In the genomic region with DNA sequence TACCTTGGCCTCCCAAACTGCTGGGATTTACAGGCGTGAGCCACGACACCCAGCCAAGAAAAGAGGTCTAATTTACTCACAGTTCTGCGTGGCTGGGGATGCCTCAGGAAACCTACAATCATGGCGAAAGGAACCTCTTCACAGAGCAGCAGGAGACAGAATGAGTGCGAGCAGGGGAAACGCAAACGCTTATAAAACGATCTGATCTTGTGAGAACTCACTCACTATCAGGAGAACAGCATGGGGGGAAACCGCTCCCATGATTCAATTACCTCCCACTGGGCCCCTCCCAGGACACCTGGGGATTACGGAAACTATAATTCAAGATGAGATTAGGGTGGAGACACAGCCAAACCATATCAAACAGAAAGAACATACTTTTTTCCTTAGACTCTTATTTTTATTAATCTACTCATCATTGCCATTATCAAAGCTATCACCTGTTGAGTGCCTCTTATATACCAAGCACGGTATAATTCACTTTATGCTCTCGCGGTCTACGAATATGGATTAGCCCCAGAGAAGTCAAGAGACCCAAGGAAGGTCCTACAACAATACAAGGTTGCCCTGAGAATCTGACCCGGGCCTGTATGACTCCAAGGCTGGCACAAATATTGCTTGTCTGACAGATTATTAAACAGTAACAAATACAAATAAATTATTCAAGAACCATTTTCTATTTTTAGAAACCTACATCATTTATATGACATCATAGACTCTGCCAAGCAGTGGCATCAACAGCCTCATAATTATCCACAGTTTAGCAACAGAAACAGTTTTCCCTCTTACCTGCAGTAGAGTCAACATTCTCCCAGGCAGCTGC, we compare ENCODE assay signal across 12 cellular contexts. TPM values are rescaled to one million over a fixed set of nuclear protein-coding genes. Genes with fewer than 3 reads are reported as not detected.
DNase-seq lines count a peak whose midpoint lies in the region; ATAC-seq, FAIRE-seq and TF ChIP-seq lines count a peak whose summit lies in the region.
"Had no signal": no experiment of that assay in that cellular context is flagged by ENCODE, and none has a peak within 500 bp of the region (broad histone marks: within the 10 kb centered on the region; RNA-seq: fewer than 3 reads in every experiment).

No MANE protein-coding gene starts in this region.

- TF ChIP-seq CTCF in HepG2 (CRISPR knock-in tag; IDR thresholded peaks at IDR 0.05) (no peak), right lobe of liver (IDR thresholded peaks at IDR 0.05) (no peak)

- no peak for TF ChIP-seq RAD21 in HepG2 (CRISPR knock-in tag; IDR thresholded peaks at IDR 0.05)

- peaks cover 38% of the 10 kb centered on the region for H3K4me1 ChIP-seq in HepG2 (ENCODE audit: insufficient read depth, low read length)
- peaks cover 0 to 17% (median 2%) of the 10 kb centered on the region in 4 donors for H3K4me1 ChIP-seq in right lobe of liver

- TF ChIP-seq EP300 in HepG2 (IDR thresholded peaks at IDR 0.05; ENCODE audit: low read depth in 2 of 2, low read length in 2 of 2) (no peak), HepG2 (CRISPR knock-in tag; IDR thresholded peaks at IDR 0.05; ENCODE audit: borderline replicate concordance) (no peak)

- BruUV-seq in HepG2 (replicated peaks; lab: Mats Ljungman, UMichigan) = TSS peak; percentile 61

- H3K4me2 ChIP-seq in HepG2 (ENCODE audit: low read depth, low read length) = peak overlapping the region; percentile 39; the same call in 1 of the 2 replicates

- TF ChIP-seq POLR2A in HepG2 (IDR thresholded peaks at IDR 0.05; ENCODE audit: insufficient read depth in 1 of 2, low read depth in 2 of 2, low read length in 2 of 2) = no peak
- no peak for TF ChIP-seq POLR2A in right lobe of liver (IDR thresholded peaks at IDR 0.05)

- H3K4me3 Mint-ChIP-seq in activated naive CD8-positive, alpha-beta T cell treated with anti-CD3 and anti-CD28 coated beads for 36 hours = peak overlapping the region; percentile 92
- H3K4me3 Mint-ChIP-seq: CD14-positive monocyte had no signal

- peaks cover 20% of the 10 kb centered on the region for H3K79me2 ChIP-seq in HepG2 (ENCODE audit: insufficient read depth, low read length)

- no peak for ATAC-seq in HepG2
- ATAC-seq in right lobe of liver = no peak
- ATAC-seq: gastroesophageal sphincter, left lung had no signal

- FAIRE-seq in HepG2 (lab: Jason Lieb, UNC) = no peak

- peak overlapping the region; percentile 56 for H3K27ac Mint-ChIP-seq in activated naive CD8-positive, alpha-beta T cell treated with anti-CD3 and anti-CD28 coated beads for 36 hours

- peaks cover 41% of the 10 kb centered on the region for H3K36me3 Mint-ChIP-seq in activated naive CD8-positive, alpha-beta T cell treated with anti-CD3 and anti-CD28 coated beads for 36 hours

- POLR2A ChIA-PET in HepG2 (lab: Yijun Ruan, JAX) = no interaction called here

- in situ Hi-C loops in HepG2 (cut with HindIII; ENCODE audit: extremely low pct_ligation_motif_present, low pct_unique_long_range_greater_than_20kb) = no loop called here

- H3K4me1 Mint-ChIP-seq in activated naive CD8-positive, alpha-beta T cell treated with anti-CD3 and anti-CD28 coated beads for 36 hours = peaks cover 29% of the 10 kb centered on the region

- H3K36me3 ChIP-seq in HepG2 (replicated peaks in 1 of 2; ENCODE audit: control insufficient read depth in 1 of 2, insufficient read depth in 2 of 2, low read length in 2 of 2) (peaks cover 7 to 27% of the 10 kb centered on the region in 2 experiments; a peak in 4 of 5 replicates), right lobe of liver (peaks cover 0 to 18% (median 2%) of the 10 kb centered on the region in 4 donors)

- no peak overlapping the region for H2AFZ ChIP-seq in HepG2 (ENCODE audit: low read length)

- DNase-seq in HepG2 (ENCODE audit: low spot score) (no peak), right lobe of liver (no peak), KG1 (lab: John Stamatoyannopoulos, UW) (no peak), NCI-H2196 (lab: John Stamatoyannopoulos, UW; ENCODE audit: unreplicated experiment) (no peak)
- no peak for DNase-seq in activated naive CD8-positive, alpha-beta T cell treated with anti-CD3 and anti-CD28 coated beads for 36 hours
- DNase-seq in stimulated activated CD4-positive, alpha-beta T cell treated with anti-CD3 and anti-CD28 coated beads, Interleukin-4, amount 100 ng/mL, for 24 hours = no peak
- DNase-seq: cortex of kidney, NCI-H446 treated with DMSO at 0.1 percent for 48 hours, trophoblast cell had no signal

- CTCF ChIA-PET in HepG2 (lab: Yijun Ruan, JAX; ENCODE audit: low intra/inter-chr PET ratio, low total read pairs) = no interaction called here

- H4K20me1 ChIP-seq in HepG2 (ENCODE audit: insufficient read depth, low read length) = no peaks in the 10 kb centered on the region

- H3K27ac ChIP-seq in HepG2 (ENCODE audit: extremely low read length, insufficient read depth, low read length) = no peak overlapping the region
- H3K27ac ChIP-seq in right lobe of liver = no peak overlapping the region
- H3K27ac ChIP-seq: gastroesophageal sphincter, left lung had no signal

- H3K27me3 ChIP-seq in HepG2 (ENCODE audit: control insufficient read depth in 1 of 2, insufficient read depth in 2 of 2, low read length in 2 of 2) = no peaks in the 10 kb centered on the region; a peak in 1 of 5 replicates
- H3K27me3 ChIP-seq in right lobe of liver = no peaks in the 10 kb centered on the region
- H3K27me3 ChIP-seq: gastroesophageal sphincter, left lung had no signal

- intact Hi-C loops in HepG2 (cut with micrococcal nuclease; ENCODE audit: unreplicated experiment) (no loop called here), right lobe of liver (cut with DNase I) (no loop called here)

- H3K9me3 ChIP-seq in HepG2 (ENCODE audit: low read length) (no peaks in the 10 kb centered on the region), right lobe of liver (no peaks in the 10 kb centered on the region)
- H3K9me3 ChIP-seq: gastroesophageal sphincter, left lung had no signal

- no peak overlapping the region for H3K4me3 ChIP-seq in HepG2 (replicated peaks in 1 of 3; ENCODE audit: insufficient read depth in 1 of 3, low read depth in 2 of 3, low read length in 3 of 3)
- no peak overlapping the region for H3K4me3 ChIP-seq in right lobe of liver
- H3K4me3 ChIP-seq: gastroesophageal sphincter, left lung had no signal

- 92% methylated on average over 15 of the region's 15 CpGs for WGBS in HepG2 (ENCODE audit: low lambda C conversion rate)
- 90% methylated on average over 14 of the region's 15 CpGs for WGBS in right lobe of liver (ENCODE audit: insufficient coverage, low coverage, low lambda C conversion rate, missing lambda C conversion rate)

- no peaks in the 10 kb centered on the region for H3K9me3 Mint-ChIP-seq in activated naive CD8-positive, alpha-beta T cell treated with anti-CD3 and anti-CD28 coated beads for 36 hours

- no peaks in the 10 kb centered on the region for H3K27me3 Mint-ChIP-seq in activated naive CD8-positive, alpha-beta T cell treated with anti-CD3 and anti-CD28 coated beads for 36 hours

- H3K9ac ChIP-seq in HepG2 (ENCODE audit: insufficient read depth, low read depth, low read length) = no peak overlapping the region

RNA-seq across cellular contexts. Expression of gene POLR3K, which starts 2.4 kb away (rescaled TPM):
- total RNA-seq in HepG2 (2016; rRNA removed; fragmentation: Illumina TruSeq; extraction: Trizol) (18.8 and 22.4 TPM in 2 replicates), right lobe of liver (1 to 10 TPM; 3.5 to 6.3 (median 4.3) TPM)
- 10.0 and 10.3 TPM in 2 replicates for total RNA-seq in HepG2 (2016; cell fraction: cytosol; rRNA removed; fragmentation: Illumina TruSeq; extraction: Trizol; ENCODE audit: low read depth)
- total RNA-seq in HepG2 (2016; cell fraction: insoluble cytoplasmic fraction; rRNA removed; fragmentation: Illumina TruSeq; extraction: Trizol) = 19.8 and 23.7 TPM in 2 replicates
- total RNA-seq in HepG2 (2016; cell fraction: membrane; rRNA removed; fragmentation: Illumina TruSeq; extraction: Trizol) = 11.2 and 12.8 TPM in 2 replicates
- total RNA-seq in HepG2 (2016; cell fraction: nucleus; rRNA removed; fragmentation: Illumina TruSeq; extraction: Trizol) = 8.8 and 11.3 TPM in 2 replicates
- polyA plus RNA-seq in HepG2 (2011; rRNA removed) = 14.8 TPM in 2 replicates
- polyA plus RNA-seq in HepG2 (2011; cell fraction: cytosol; rRNA removed) = 22.5 and 26.6 TPM in 2 replicates
- polyA plus RNA-seq in HepG2 (2011; cell fraction: nucleus; rRNA removed) = 10.5 and 11.1 TPM in 2 replicates
- polyA plus RNA-seq in HepG2 (2012) = 14.3 and 17.5 TPM in 2 replicates
- 9.1 and 9.8 TPM in 2 replicates for polyA plus RNA-seq in HepG2 (2016; cell fraction: cytosol; fragmentation: Illumina TruSeq; extraction: Trizol; ENCODE audit: low read depth)
- polyA plus RNA-seq in HepG2 (2016; cell fraction: insoluble cytoplasmic fraction; fragmentation: Illumina TruSeq; extraction: Trizol; ENCODE audit: low read depth) = 34.2 and 38.7 TPM in 2 replicates
- 11.8 and 11.9 TPM in 2 replicates for polyA plus RNA-seq in HepG2 (2016; cell fraction: membrane; fragmentation: Illumina TruSeq; extraction: Trizol; ENCODE audit: low read depth)
- polyA plus RNA-seq in HepG2 (2016; cell fraction: nucleus; fragmentation: Illumina TruSeq; extraction: Trizol; ENCODE audit: insufficient read depth, low read depth) = 18.2 and 22.9 TPM in 2 replicates
- 15.9 and 48.0 TPM in 2 replicates for polyA minus RNA-seq in HepG2 (2011; rRNA and poly(A)+ RNA removed; ENCODE audit: low replicate concordance)
- 5.5 and 7.7 TPM in 2 replicates for polyA minus RNA-seq in HepG2 (2011; cell fraction: cytosol; rRNA and poly(A)+ RNA removed)
- 8.8 and 10.9 TPM in 2 replicates for polyA minus RNA-seq in HepG2 (2011; cell fraction: nucleus; rRNA and poly(A)+ RNA removed)
- 10 to 100 TPM; 55.3 to 56.0 TPM for total RNA-seq in activated naive CD8-positive, alpha-beta T cell treated with anti-CD3 and anti-CD28 coated beads for 36 hours

RNA-seq across cellular contexts. Expression of gene SNRNP25, which starts 2.6 kb away (rescaled TPM):
- total RNA-seq in HepG2 (2016; rRNA removed; fragmentation: Illumina TruSeq; extraction: Trizol) (97.4 and 103 TPM in 2 replicates), right lobe of liver (10 to 100 TPM; 11.7 to 15.9 (median 14.8) TPM)
- total RNA-seq in HepG2 (2016; cell fraction: cytosol; rRNA removed; fragmentation: Illumina TruSeq; extraction: Trizol; ENCODE audit: low read depth) = 131 and 159 TPM in 2 replicates
- total RNA-seq in HepG2 (2016; cell fraction: insoluble cytoplasmic fraction; rRNA removed; fragmentation: Illumina TruSeq; extraction: Trizol) = 98.3 and 99.2 TPM in 2 replicates
- 209 and 211 TPM in 2 replicates for total RNA-seq in HepG2 (2016; cell fraction: membrane; rRNA removed; fragmentation: Illumina TruSeq; extraction: Trizol)
- 35.7 and 35.9 TPM in 2 replicates for total RNA-seq in HepG2 (2016; cell fraction: nucleus; rRNA removed; fragmentation: Illumina TruSeq; extraction: Trizol)
- 26.5 and 34.1 TPM in 2 replicates for polyA plus RNA-seq in HepG2 (2011; rRNA removed)
- 30.0 and 42.1 TPM in 2 replicates for polyA plus RNA-seq in HepG2 (2011; cell fraction: cytosol; rRNA removed)
- 14.5 and 15.2 TPM in 2 replicates for polyA plus RNA-seq in HepG2 (2011; cell fraction: nucleus; rRNA removed)
- 20.6 and 26.4 TPM in 2 replicates for polyA plus RNA-seq in HepG2 (2012)
- polyA plus RNA-seq in HepG2 (2016; cell fraction: cytosol; fragmentation: Illumina TruSeq; extraction: Trizol; ENCODE audit: low read depth) = 174 and 209 TPM in 2 replicates
- 104 and 113 TPM in 2 replicates for polyA plus RNA-seq in HepG2 (2016; cell fraction: insoluble cytoplasmic fraction; fragmentation: Illumina TruSeq; extraction: Trizol; ENCODE audit: low read depth)
- polyA plus RNA-seq in HepG2 (2016; cell fraction: membrane; fragmentation: Illumina TruSeq; extraction: Trizol; ENCODE audit: low read depth) = 222 and 223 TPM in 2 replicates
- 66.9 and 75.9 TPM in 2 replicates for polyA plus RNA-seq in HepG2 (2016; cell fraction: nucleus; fragmentation: Illumina TruSeq; extraction: Trizol; ENCODE audit: insufficient read depth, low read depth)
- polyA minus RNA-seq in HepG2 (2011; rRNA and poly(A)+ RNA removed; ENCODE audit: low replicate concordance) = 12.7 and 34.1 TPM in 2 replicates
- 4.7 and 7.8 TPM in 2 replicates for polyA minus RNA-seq in HepG2 (2011; cell fraction: cytosol; rRNA and poly(A)+ RNA removed)
- 7.2 and 9.5 TPM in 2 replicates for polyA minus RNA-seq in HepG2 (2011; cell fraction: nucleus; rRNA and poly(A)+ RNA removed)
- total RNA-seq in activated naive CD8-positive, alpha-beta T cell treated with anti-CD3 and anti-CD28 coated beads for 36 hours = 100 to 1,000 TPM in 1 of 2 experiments, 10 to 100 TPM in 1; 98.4 to 103 TPM

RNA-seq across cellular contexts. Expression of gene RHBDF1, which starts 21.5 kb away (rescaled TPM):
- 1.8 and 5.4 TPM in 2 replicates for total RNA-seq in HepG2 (2016; rRNA removed; fragmentation: Illumina TruSeq; extraction: Trizol)
- total RNA-seq in HepG2 (2016; cell fraction: cytosol; rRNA removed; fragmentation: Illumina TruSeq; extraction: Trizol; ENCODE audit: low read depth) = 0.81 and 1.8 TPM in 2 replicates
- total RNA-seq in HepG2 (2016; cell fraction: insoluble cytoplasmic fraction; rRNA removed; fragmentation: Illumina TruSeq; extraction: Trizol) = 1.4 and 5.9 TPM in 2 replicates
- total RNA-seq in HepG2 (2016; cell fraction: membrane; rRNA removed; fragmentation: Illumina TruSeq; extraction: Trizol) = 0.96 and 1.5 TPM in 2 replicates
- 6.4 and 8.4 TPM in 2 replicates for total RNA-seq in HepG2 (2016; cell fraction: nucleus; rRNA removed; fragmentation: Illumina TruSeq; extraction: Trizol)
- polyA plus RNA-seq in HepG2 (2011; rRNA removed) = 26.9 and 28.1 TPM in 2 replicates
- polyA plus RNA-seq in HepG2 (2011; cell fraction: cytosol; rRNA removed) = 8.5 and 9.9 TPM in 2 replicates
- polyA plus RNA-seq in HepG2 (2011; cell fraction: nucleus; rRNA removed) = 199 and 238 TPM in 2 replicates
- polyA plus RNA-seq in HepG2 (2012) = 4.3 and 9.2 TPM in 2 replicates
- polyA plus RNA-seq in HepG2 (2016; cell fraction: cytosol; fragmentation: Illumina TruSeq; extraction: Trizol; ENCODE audit: low read depth) = 0.72 and 0.88 TPM in 2 replicates
- polyA plus RNA-seq in HepG2 (2016; cell fraction: insoluble cytoplasmic fraction; fragmentation: Illumina TruSeq; extraction: Trizol; ENCODE audit: low read depth) = 1.7 and 2.1 TPM in 2 replicates
- 1.1 and 1.3 TPM in 2 replicates for polyA plus RNA-seq in HepG2 (2016; cell fraction: membrane; fragmentation: Illumina TruSeq; extraction: Trizol; ENCODE audit: low read depth)
- polyA plus RNA-seq in HepG2 (2016; cell fraction: nucleus; fragmentation: Illumina TruSeq; extraction: Trizol; ENCODE audit: insufficient read depth, low read depth) = 26.0 and 29.9 TPM in 2 replicates
- 10.2 and 17.2 TPM in 2 replicates for polyA minus RNA-seq in HepG2 (2011; rRNA and poly(A)+ RNA removed; ENCODE audit: low replicate concordance)
- 4.0 and 4.5 TPM in 2 replicates for polyA minus RNA-seq in HepG2 (2011; cell fraction: cytosol; rRNA and poly(A)+ RNA removed)
- polyA minus RNA-seq in HepG2 (2011; cell fraction: nucleus; rRNA and poly(A)+ RNA removed) = 18.3 and 18.5 TPM in 2 replicates
- 10 to 100 TPM in 1 of 6 experiments, 1 to 10 TPM in 5; 5.0 to 14.3 (median 7.1) TPM for total RNA-seq in right lobe of liver
- under 1 TPM in 1 of 2 experiments, not detected in 1; 0.41 TPM for total RNA-seq in activated naive CD8-positive, alpha-beta T cell treated with anti-CD3 and anti-CD28 coated beads for 36 hours
- polyA plus RNA-seq: CD14-positive monocyte had no signal

RNA-seq across cellular contexts. Expression of gene MPG, which starts 27.0 kb away (rescaled TPM):
- total RNA-seq in HepG2 (2016; rRNA removed; fragmentation: Illumina TruSeq; extraction: Trizol) = 56.4 and 62.5 TPM in 2 replicates
- 46.3 and 53.1 TPM in 2 replicates for total RNA-seq in HepG2 (2016; cell fraction: cytosol; rRNA removed; fragmentation: Illumina TruSeq; extraction: Trizol; ENCODE audit: low read depth)
- total RNA-seq in HepG2 (2016; cell fraction: insoluble cytoplasmic fraction; rRNA removed; fragmentation: Illumina TruSeq; extraction: Trizol) = 55.9 and 64.7 TPM in 2 replicates
- 57.4 and 76.0 TPM in 2 replicates for total RNA-seq in HepG2 (2016; cell fraction: membrane; rRNA removed; fragmentation: Illumina TruSeq; extraction: Trizol)
- total RNA-seq in HepG2 (2016; cell fraction: nucleus; rRNA removed; fragmentation: Illumina TruSeq; extraction: Trizol) = 33.2 and 35.5 TPM in 2 replicates
- 59.1 and 74.2 TPM in 2 replicates for polyA plus RNA-seq in HepG2 (2011; rRNA removed)
- polyA plus RNA-seq in HepG2 (2011; cell fraction: cytosol; rRNA removed) = 62.1 and 108 TPM in 2 replicates
- 58.8 and 62.5 TPM in 2 replicates for polyA plus RNA-seq in HepG2 (2011; cell fraction: nucleus; rRNA removed)
- 30.3 and 43.2 TPM in 2 replicates for polyA plus RNA-seq in HepG2 (2012)
- 53.6 and 59.3 TPM in 2 replicates for polyA plus RNA-seq in HepG2 (2016; cell fraction: cytosol; fragmentation: Illumina TruSeq; extraction: Trizol; ENCODE audit: low read depth)
- polyA plus RNA-seq in HepG2 (2016; cell fraction: insoluble cytoplasmic fraction; fragmentation: Illumina TruSeq; extraction: Trizol; ENCODE audit: low read depth) = 53.6 and 58.3 TPM in 2 replicates
- polyA plus RNA-seq in HepG2 (2016; cell fraction: membrane; fragmentation: Illumina TruSeq; extraction: Trizol; ENCODE audit: low read depth) = 56.7 and 61.4 TPM in 2 replicates
- 53.3 and 60.6 TPM in 2 replicates for polyA plus RNA-seq in HepG2 (2016; cell fraction: nucleus; fragmentation: Illumina TruSeq; extraction: Trizol; ENCODE audit: insufficient read depth, low read depth)
- 22.4 and 34.8 TPM in 2 replicates for polyA minus RNA-seq in HepG2 (2011; rRNA and poly(A)+ RNA removed; ENCODE audit: low replicate concordance)
- polyA minus RNA-seq in HepG2 (2011; cell fraction: cytosol; rRNA and poly(A)+ RNA removed) = 27.0 and 35.2 TPM in 2 replicates
- 5.8 and 10.3 TPM in 2 replicates for polyA minus RNA-seq in HepG2 (2011; cell fraction: nucleus; rRNA and poly(A)+ RNA removed)
- total RNA-seq in right lobe of liver = 10 to 100 TPM; 20.7 to 76.4 (median 26.9) TPM
- 10 to 100 TPM; 51.6 to 56.7 TPM for total RNA-seq in activated naive CD8-positive, alpha-beta T cell treated with anti-CD3 and anti-CD28 coated beads for 36 hours
